ENCODE assay signal across 9 cellular contexts in genomic region chr12:44875417-44875953, GRCh38. TPM values are rescaled to one million over a fixed set of nuclear protein-coding genes. Genes with fewer than 3 reads are reported as not detected.
DNase-seq lines count a peak whose midpoint lies in the region; ATAC-seq and TF ChIP-seq lines count a peak whose summit lies in the region.
"Had no signal": no experiment of that assay in that cellular context is flagged by ENCODE, and none has a peak within 500 bp of the region (broad histone marks: within the 10 kb centered on the region; RNA-seq: fewer than 3 reads in every experiment).

No MANE protein-coding gene starts in this region.

- peaks cover 39% of the 10 kb centered on the region for H3K27me3 Mint-ChIP-seq in activated T-helper 2 cell treated with anti-CD3 and anti-CD28 coated beads, Interferon-gamma antibody, Interleukin-2, Interleukin-4, amounts not matched to agents 10 μg/mL and 5 μg/mL and 100 μg/mL, durations not matched to agents 14 hours and 24 hours and 36 hours (ENCODE audit: low read depth)

- TF ChIP-seq CTCF in GM10248 (IDR thresholded peaks at IDR 0.05; ENCODE audit: control extremely low read depth, extremely low read depth, low read depth, missing control alignments) (no peak), left ventricle myocardium inferior (IDR thresholded peaks at IDR 0.05; ENCODE audit: borderline replicate concordance) (no peak)

- H3K36me3 ChIP-seq in left ventricle myocardium inferior, result no peaks in the 10 kb centered on the region
- H3K36me3 ChIP-seq: SJSA1 had no signal

- POLR2A ChIA-PET in GM10248 (lab: Yijun Ruan, JAX), result no interaction called here

- CTCF ChIA-PET in GM10248 (lab: Yijun Ruan, JAX), result interaction anchor here (1.0 to 3.1 kb wide), 3 partner anchors 11 to 860 kb away, joined by 3 to 8 read pairs (median 7); no protein-coding TSS in a partner anchor

- H3K4me1 Mint-ChIP-seq in activated T-helper 2 cell treated with anti-CD3 and anti-CD28 coated beads, Interferon-gamma antibody, Interleukin-2, Interleukin-4, amounts not matched to agents 10 μg/mL and 5 μg/mL and 100 μg/mL, durations not matched to agents 14 hours and 24 hours and 36 hours (ENCODE audit: low read depth), result peaks cover 28% of the 10 kb centered on the region

- H3K4me3 Mint-ChIP-seq in activated T-helper 2 cell treated with anti-CD3 and anti-CD28 coated beads, Interferon-gamma antibody, Interleukin-2, Interleukin-4, amounts not matched to agents 10 μg/mL and 5 μg/mL and 100 μg/mL, durations not matched to agents 14 hours and 24 hours and 36 hours (ENCODE audit: low read depth), result peak overlapping the region; percentile 93

- ATAC-seq in sciatic nerve, result peak; percentile 20
- no peak for ATAC-seq in HG03108 (IDR thresholded peaks at IDR 0.05; ENCODE audit: unreplicated experiment)
- ATAC-seq in HG03439 (IDR thresholded peaks at IDR 0.05; ENCODE audit: unreplicated experiment), result no peak

- H3K27ac Mint-ChIP-seq in activated T-helper 2 cell treated with anti-CD3 and anti-CD28 coated beads, Interferon-gamma antibody, Interleukin-2, Interleukin-4, amounts not matched to agents 10 μg/mL and 5 μg/mL and 100 μg/mL, durations not matched to agents 14 hours and 24 hours and 36 hours, result no peak overlapping the region

- peaks cover under 1% of the 10 kb centered on the region for H3K9me3 Mint-ChIP-seq in activated T-helper 2 cell treated with anti-CD3 and anti-CD28 coated beads, Interferon-gamma antibody, Interleukin-2, Interleukin-4, amounts not matched to agents 10 μg/mL and 5 μg/mL and 100 μg/mL, durations not matched to agents 14 hours and 24 hours and 36 hours

- peak overlapping the region; percentile 69 for H3K4me3 ChIP-seq in left ventricle myocardium inferior

- H3K9me3 ChIP-seq in left ventricle myocardium inferior (replicated peaks), result peaks cover 5% of the 10 kb centered on the region
- H3K9me3 ChIP-seq: SJSA1 had no signal

- DNase-seq in GM10248 (ENCODE audit: extremely low spot score), result peak; percentile 24
- peak; percentile 58 for DNase-seq in NCI-H1092 (lab: John Stamatoyannopoulos, UW)
- no peak for DNase-seq in activated T-helper 2 cell treated with anti-CD3 and anti-CD28 coated beads, Interferon-gamma antibody, Interleukin-2, Interleukin-4, amounts not matched to agents 10 μg/mL and 5 μg/mL and 100 μg/mL, durations not matched to agents 14 hours and 24 hours and 36 hours (ENCODE audit: low spot score)
- DNase-seq in left ventricle myocardium inferior, result no peak
- no peak for DNase-seq in sciatic nerve (ENCODE audit: low spot score)
- no peak for DNase-seq in HCEC 1CT

- H3K36me3 Mint-ChIP-seq in activated T-helper 2 cell treated with anti-CD3 and anti-CD28 coated beads, Interferon-gamma antibody, Interleukin-2, Interleukin-4, amounts not matched to agents 10 μg/mL and 5 μg/mL and 100 μg/mL, durations not matched to agents 14 hours and 24 hours and 36 hours (ENCODE audit: low read depth), result no peaks in the 10 kb centered on the region

- peaks cover 85% of the 10 kb centered on the region for H3K27me3 ChIP-seq in left ventricle myocardium inferior (ENCODE audit: low read depth)

- H3K4me1 ChIP-seq in left ventricle myocardium inferior, result peaks cover 26% of the 10 kb centered on the region

- intact Hi-C loops in activated T-helper 2 cell treated with anti-CD3 and anti-CD28 coated beads, Interferon-gamma antibody, Interleukin-2, Interleukin-4, amounts not matched to agents 10 μg/mL and 5 μg/mL and 100 μg/mL, durations not matched to agents 14 hours and 24 hours and 36 hours (cut with micrococcal nuclease), result loop anchor here (2.0 to 5.0 kb wide), 2 partner anchors 48 to 101 kb away; no protein-coding TSS in a partner anchor
- intact Hi-C loops in left ventricle myocardium inferior (cut with micrococcal nuclease) (no loop called here), sciatic nerve (cut with DNase I) (no loop called here)

- no peak overlapping the region for H3K27ac ChIP-seq in left ventricle myocardium inferior (replicated peaks)
- H3K27ac ChIP-seq: SJSA1 had no signal

RNA-seq across cellular contexts. Expression of gene NELL2, which starts 0.6 kb away (rescaled TPM):
- 7.7 and 10.2 TPM in 2 replicates for total RNA-seq in activated T-helper 2 cell treated with anti-CD3 and anti-CD28 coated beads, Interferon-gamma antibody, Interleukin-2, Interleukin-4, amounts not matched to agents 10 μg/mL and 5 μg/mL and 100 μg/mL, durations not matched to agents 14 hours and 24 hours and 36 hours
- total RNA-seq in left ventricle myocardium inferior (0.55 TPM), sciatic nerve (2.4 TPM)
- total RNA-seq: SJSA1 had no signal

Comparison
In these comparisons a context has a peak if more than half of its experiments do, and no peak if none do; other contexts are left out.
1. DNase-seq: peak in GM10248 (single experiment) and NCI-H1092 (single experiment); none in activated T-helper 2 cell treated with anti-CD3 and anti-CD28 coated beads, Interferon-gamma antibody, Interleukin-2, Interleukin-4, amounts not matched to agents 10 μg/mL and 5 μg/mL and 100 μg/mL, durations not matched to agents 14 hours and 24 hours and 36 hours (single experiment), left ventricle myocardium inferior (single experiment), sciatic nerve (single experiment) and HCEC 1CT (single experiment).